In genomic region chr14:58864751-58865519, GRCh38 we compare ENCODE assay signal across 14 cellular contexts.
DNase-seq lines count a peak whose midpoint lies in the region; ATAC-seq, FAIRE-seq and TF ChIP-seq lines count a peak whose summit lies in the region.
"Had no signal": no experiment of that assay in that cellular context is flagged by ENCODE, and none has a peak within 500 bp of the region (broad histone marks: within the 10 kb centered on the region; RNA-seq: fewer than 3 reads in every experiment).

No MANE protein-coding gene starts in this region.

- TF ChIP-seq POLR2A in GM12891 (IDR thresholded peaks at IDR 0.05; ENCODE audit: low read depth, low read length) = no peak

- H3K4me3 Mint-ChIP-seq in nephron = peak overlapping the region in 2 of 3 experiments; percentile 7 to 10
- no peak overlapping the region for H3K4me3 Mint-ChIP-seq in activated CD4-positive, alpha-beta memory T cell treated with anti-CD3 and anti-CD28 coated beads, Interleukin-2, amount 10 ng/mL, durations not matched to agents 7 days and 5 days
- no peak overlapping the region for H3K4me3 Mint-ChIP-seq in activated naive CD4-positive, alpha-beta T cell treated with anti-CD3 and anti-CD28 coated beads, Interleukin-2, amount 10 ng/mL, durations not matched to agents 7 days and 5 days
- H3K4me3 Mint-ChIP-seq: activated naive CD8-positive, alpha-beta T cell treated with anti-CD3 and anti-CD28 coated beads, Interleukin-2, amount 10 ng/mL, durations not matched to agents 7 days and 5 days; CD4-positive, alpha-beta T cell; type B pancreatic cell had no signal

- H3K9me3 Mint-ChIP-seq in nephron = peaks cover 14% of the 10 kb centered on the region
- peaks cover 5% of the 10 kb centered on the region for H3K9me3 Mint-ChIP-seq in activated CD4-positive, alpha-beta memory T cell treated with anti-CD3 and anti-CD28 coated beads, Interleukin-2, amount 10 ng/mL, durations not matched to agents 7 days and 5 days
- H3K9me3 Mint-ChIP-seq in activated naive CD4-positive, alpha-beta T cell treated with anti-CD3 and anti-CD28 coated beads, Interleukin-2, amount 10 ng/mL, durations not matched to agents 7 days and 5 days = no peaks in the 10 kb centered on the region
- H3K9me3 Mint-ChIP-seq: type B pancreatic cell had no signal

- DNase-seq in DMS 273 (lab: John Stamatoyannopoulos, UW; ENCODE audit: unreplicated experiment) = peak; percentile 86
- peak; percentile 90 for DNase-seq in NCI-H82 (lab: John Stamatoyannopoulos, UW)
- peak; percentile 15 for DNase-seq in fibroblast of peridontal ligament (ENCODE audit: extremely low read depth)
- no peak for DNase-seq in GM12891 (ENCODE audit: insufficient read length, low spot score)
- DNase-seq in activated CD4-positive, alpha-beta memory T cell treated with anti-CD3 and anti-CD28 coated beads, Interleukin-2, amount 10 ng/mL, durations not matched to agents 7 days and 5 days = no peak
- no peak for DNase-seq in activated naive CD4-positive, alpha-beta T cell treated with anti-CD3 and anti-CD28 coated beads, Interleukin-2, amount 10 ng/mL, durations not matched to agents 7 days and 5 days
- DNase-seq: activated CD4-positive, alpha-beta T cell treated with anti-CD3 and anti-CD28 coated beads for 4 hours; activated naive CD8-positive, alpha-beta T cell treated with anti-CD3 and anti-CD28 coated beads, Interleukin-2, amount 10 ng/mL, durations not matched to agents 7 days and 5 days; CD4-positive, alpha-beta T cell had no signal

- peaks cover 52% of the 10 kb centered on the region for H3K4me1 Mint-ChIP-seq in nephron
- no peaks in the 10 kb centered on the region for H3K4me1 Mint-ChIP-seq in activated CD4-positive, alpha-beta memory T cell treated with anti-CD3 and anti-CD28 coated beads, Interleukin-2, amount 10 ng/mL, durations not matched to agents 7 days and 5 days
- no peaks in the 10 kb centered on the region for H3K4me1 Mint-ChIP-seq in activated naive CD4-positive, alpha-beta T cell treated with anti-CD3 and anti-CD28 coated beads, Interleukin-2, amount 10 ng/mL, durations not matched to agents 7 days and 5 days
- H3K4me1 Mint-ChIP-seq: activated naive CD8-positive, alpha-beta T cell treated with anti-CD3 and anti-CD28 coated beads, Interleukin-2, amount 10 ng/mL, durations not matched to agents 7 days and 5 days had no signal

- no peak for ATAC-seq in HG03354 (IDR thresholded peaks at IDR 0.05; ENCODE audit: poor library complexity, severe bottlenecking, unreplicated experiment)
- ATAC-seq: left lobe of liver had no signal

- FAIRE-seq in GM12891 (lab: Jason Lieb, UNC) = no peak
- FAIRE-seq: endothelial cell of umbilical vein had no signal

- CTCF ChIA-PET in activated CD4-positive, alpha-beta memory T cell treated with anti-CD3 and anti-CD28 coated beads, Interleukin-2, amount 10 ng/mL, durations not matched to agents 7 days and 5 days (lab: Charles Lee) = no interaction called here
- CTCF ChIA-PET in activated naive CD4-positive, alpha-beta T cell treated with anti-CD3 and anti-CD28 coated beads, Interleukin-2, amount 10 ng/mL, durations not matched to agents 7 days and 5 days (lab: Charles Lee) = interaction anchor here (0.6 kb wide), 1 partner anchor 27 kb away, joined by 3 read pairs; no protein-coding TSS in a partner anchor

- no peaks in the 10 kb centered on the region for H3K36me3 Mint-ChIP-seq in nephron (ENCODE audit: low read depth)
- H3K36me3 Mint-ChIP-seq in activated CD4-positive, alpha-beta memory T cell treated with anti-CD3 and anti-CD28 coated beads, Interleukin-2, amount 10 ng/mL, durations not matched to agents 7 days and 5 days (ENCODE audit: low read depth) = no peaks in the 10 kb centered on the region
- no peaks in the 10 kb centered on the region for H3K36me3 Mint-ChIP-seq in activated naive CD4-positive, alpha-beta T cell treated with anti-CD3 and anti-CD28 coated beads, Interleukin-2, amount 10 ng/mL, durations not matched to agents 7 days and 5 days
- H3K36me3 Mint-ChIP-seq: activated naive CD8-positive, alpha-beta T cell treated with anti-CD3 and anti-CD28 coated beads, Interleukin-2, amount 10 ng/mL, durations not matched to agents 7 days and 5 days; type B pancreatic cell had no signal

- POLR2A ChIA-PET in activated CD4-positive, alpha-beta memory T cell treated with anti-CD3 and anti-CD28 coated beads, Interleukin-2, amount 10 ng/mL, durations not matched to agents 7 days and 5 days (lab: Charles Lee) = no interaction called here

- peak overlapping the region; percentile 95 to 99 (median 98) for H3K27ac Mint-ChIP-seq in nephron
- H3K27ac Mint-ChIP-seq in activated CD4-positive, alpha-beta memory T cell treated with anti-CD3 and anti-CD28 coated beads, Interleukin-2, amount 10 ng/mL, durations not matched to agents 7 days and 5 days = no peak overlapping the region
- no peak overlapping the region for H3K27ac Mint-ChIP-seq in activated naive CD4-positive, alpha-beta T cell treated with anti-CD3 and anti-CD28 coated beads, Interleukin-2, amount 10 ng/mL, durations not matched to agents 7 days and 5 days
- H3K27ac Mint-ChIP-seq: activated naive CD8-positive, alpha-beta T cell treated with anti-CD3 and anti-CD28 coated beads, Interleukin-2, amount 10 ng/mL, durations not matched to agents 7 days and 5 days; CD4-positive, alpha-beta T cell; type B pancreatic cell had no signal

- H3K27me3 Mint-ChIP-seq in nephron (ENCODE audit: low read depth) = no peaks in the 10 kb centered on the region
- peaks cover 3% of the 10 kb centered on the region for H3K27me3 Mint-ChIP-seq in activated CD4-positive, alpha-beta memory T cell treated with anti-CD3 and anti-CD28 coated beads, Interleukin-2, amount 10 ng/mL, durations not matched to agents 7 days and 5 days
- peaks cover 7% of the 10 kb centered on the region for H3K27me3 Mint-ChIP-seq in activated naive CD4-positive, alpha-beta T cell treated with anti-CD3 and anti-CD28 coated beads, Interleukin-2, amount 10 ng/mL, durations not matched to agents 7 days and 5 days
- H3K27me3 Mint-ChIP-seq: activated naive CD8-positive, alpha-beta T cell treated with anti-CD3 and anti-CD28 coated beads, Interleukin-2, amount 10 ng/mL, durations not matched to agents 7 days and 5 days; type B pancreatic cell had no signal

- TF ChIP-seq CTCF in nephron (IDR thresholded peaks at IDR 0.05; ENCODE audit: unreplicated experiment in 3 of 3) = no peak

TF ChIP-seq in GM12891, 5 proteins besides CTCF, POLR2A, EP300 and RAD21:
- TF ChIP-seq PAX5 (IDR thresholded peaks at IDR 0.05; ENCODE audit: insufficient read depth, low read length, severe bottlenecking) (no peak), TAF1 (IDR thresholded peaks at IDR 0.05; ENCODE audit: low read depth, low read length) (no peak), SPI1 (IDR thresholded peaks at IDR 0.05; ENCODE audit: low read depth, low read length) (no peak), POLR2AphosphoS5 (IDR thresholded peaks at IDR 0.05; ENCODE audit: low read depth, low read length) (no peak), POU2F2 (IDR thresholded peaks at IDR 0.05; ENCODE audit: low read depth, low read length) (no peak)

Comparison
In these comparisons a context has a peak if more than half of its experiments do, and no peak if none do; other contexts are left out.
1. DNase-seq: peak in DMS 273 (single experiment), NCI-H82 (single experiment) and fibroblast of peridontal ligament (single experiment); none in GM12891 (single experiment), activated CD4-positive, alpha-beta memory T cell treated with anti-CD3 and anti-CD28 coated beads, Interleukin-2, amount 10 ng/mL, durations not matched to agents 7 days and 5 days (single experiment) and activated naive CD4-positive, alpha-beta T cell treated with anti-CD3 and anti-CD28 coated beads, Interleukin-2, amount 10 ng/mL, durations not matched to agents 7 days and 5 days (single experiment).
2. H3K27ac Mint-ChIP-seq: peak in nephron (3 of 3); none in activated CD4-positive, alpha-beta memory T cell treated with anti-CD3 and anti-CD28 coated beads, Interleukin-2, amount 10 ng/mL, durations not matched to agents 7 days and 5 days (single experiment) and activated naive CD4-positive, alpha-beta T cell treated with anti-CD3 and anti-CD28 coated beads, Interleukin-2, amount 10 ng/mL, durations not matched to agents 7 days and 5 days (single experiment).
3. H3K4me3 Mint-ChIP-seq: peak in nephron (2 of 3); none in activated CD4-positive, alpha-beta memory T cell treated with anti-CD3 and anti-CD28 coated beads, Interleukin-2, amount 10 ng/mL, durations not matched to agents 7 days and 5 days (single experiment) and activated naive CD4-positive, alpha-beta T cell treated with anti-CD3 and anti-CD28 coated beads, Interleukin-2, amount 10 ng/mL, durations not matched to agents 7 days and 5 days (single experiment).